24 cellular contexts compared by ENCODE assay signal in genomic region chr2:45344071-45344470, GRCh38.
"Had no signal": no experiment of that assay in that cellular context is flagged by ENCODE, and none has a peak within 500 bp of the region (broad histone marks: within the 10 kb centered on the region; RNA-seq: fewer than 3 reads in every experiment).

No MANE protein-coding gene starts in this region.

- DNase-seq: activated CD4-positive, alpha-beta T cell treated with anti-CD3 and anti-CD28 coated beads for 36 hours; activated CD8-positive, alpha-beta memory T cell treated with anti-CD3 and anti-CD28 coated beads, Interleukin-2, amount 50 U/mL, for 4 hours; activated CD8-positive, alpha-beta T cell treated with anti-CD3 and anti-CD28 coated beads for 36 hours; activated gamma-delta T cell treated with Interleukin-2 at 50 U/mL for 16 hours; activated naive CD4-positive, alpha-beta T cell treated with anti-CD3 and anti-CD28 coated beads, Interleukin-2, amount 10 ng/mL, durations not matched to agents 7 days and 5 days; activated naive CD8-positive, alpha-beta T cell treated with anti-CD3 and anti-CD28 coated beads for 36 hours; activated T-cell treated with anti-CD3 and anti-CD28 coated beads, Interleukin-2, amount 50 U/mL, for 72 hours; KG1; NCI-H1048; NCI-H1930; NCI-H2171; NCI-H226; NCI-H526; NCI-H774; NK-92 treated with Interleukin-12 subunit alpha and Interleukin-12 subunit beta, amount 100 ng/mL, for 24 hours; Peyer's patch; SHP77; T-helper 1 cell; WERI-Rb-1 had no signal

- H3K36me3 Mint-ChIP-seq: activated naive CD4-positive, alpha-beta T cell treated with anti-CD3 and anti-CD28 coated beads, Interleukin-2, amount 10 ng/mL, durations not matched to agents 7 days and 5 days; activated naive CD8-positive, alpha-beta T cell treated with anti-CD3 and anti-CD28 coated beads for 36 hours had no signal

- H3K4me1 Mint-ChIP-seq: activated CD4-positive, alpha-beta T cell treated with anti-CD3 and anti-CD28 coated beads for 36 hours; activated naive CD4-positive, alpha-beta T cell treated with anti-CD3 and anti-CD28 coated beads, Interleukin-2, amount 10 ng/mL, durations not matched to agents 7 days and 5 days; activated naive CD8-positive, alpha-beta T cell treated with anti-CD3 and anti-CD28 coated beads for 36 hours had no signal

- H3K27ac ChIP-seq: brain microvascular endothelial cell, cardiac muscle cell, Peyer's patch, RWPE1, SK-N-MC, WERI-Rb-1 had no signal

- ATAC-seq: activated CD4-positive, alpha-beta T cell treated with anti-CD3 and anti-CD28 coated beads for 36 hours; activated CD8-positive, alpha-beta T cell treated with anti-CD3 and anti-CD28 coated beads for 36 hours; activated T-cell treated with anti-CD3 and anti-CD28 coated beads, Interleukin-2, amount 50 U/mL, for 72 hours had no signal

- H3K27me3 ChIP-seq: brain microvascular endothelial cell, cardiac muscle cell, Peyer's patch had no signal

- H3K27ac Mint-ChIP-seq: activated CD4-positive, alpha-beta T cell treated with anti-CD3 and anti-CD28 coated beads for 36 hours; activated CD8-positive, alpha-beta T cell treated with anti-CD3 and anti-CD28 coated beads for 36 hours; activated naive CD4-positive, alpha-beta T cell treated with anti-CD3 and anti-CD28 coated beads, Interleukin-2, amount 10 ng/mL, durations not matched to agents 7 days and 5 days; activated naive CD8-positive, alpha-beta T cell treated with anti-CD3 and anti-CD28 coated beads for 36 hours; activated T-cell treated with anti-CD3 and anti-CD28 coated beads, Interleukin-2, amount 50 U/mL, for 72 hours; activated T-helper 2 cell treated with anti-CD3 and anti-CD28 coated beads, Interferon-gamma antibody, Interleukin-2, Interleukin-4, amounts not matched to agents 10 μg/mL and 5 μg/mL and 100 μg/mL, durations not matched to agents 14 hours and 24 hours and 36 hours had no signal

- H3K36me3 ChIP-seq: brain microvascular endothelial cell, cardiac muscle cell, Peyer's patch, WERI-Rb-1 had no signal

- H3K4me3 ChIP-seq: cardiac muscle cell, Peyer's patch, SK-N-MC had no signal

- H3K9me3 ChIP-seq: Peyer's patch had no signal

- H3K4me1 ChIP-seq: Peyer's patch had no signal

- H3K9me3 Mint-ChIP-seq: activated CD8-positive, alpha-beta T cell treated with anti-CD3 and anti-CD28 coated beads for 36 hours; activated naive CD4-positive, alpha-beta T cell treated with anti-CD3 and anti-CD28 coated beads, Interleukin-2, amount 10 ng/mL, durations not matched to agents 7 days and 5 days; activated naive CD8-positive, alpha-beta T cell treated with anti-CD3 and anti-CD28 coated beads for 36 hours; activated T-helper 2 cell treated with anti-CD3 and anti-CD28 coated beads, Interferon-gamma antibody, Interleukin-2, Interleukin-4, amounts not matched to agents 10 μg/mL and 5 μg/mL and 100 μg/mL, durations not matched to agents 14 hours and 24 hours and 36 hours had no signal

- H3K4me3 Mint-ChIP-seq: activated CD4-positive, alpha-beta T cell treated with anti-CD3 and anti-CD28 coated beads for 36 hours; activated CD8-positive, alpha-beta T cell treated with anti-CD3 and anti-CD28 coated beads for 36 hours; activated naive CD4-positive, alpha-beta T cell treated with anti-CD3 and anti-CD28 coated beads, Interleukin-2, amount 10 ng/mL, durations not matched to agents 7 days and 5 days; activated naive CD8-positive, alpha-beta T cell treated with anti-CD3 and anti-CD28 coated beads for 36 hours; activated T-cell treated with anti-CD3 and anti-CD28 coated beads, Interleukin-2, amount 50 U/mL, for 72 hours had no signal
